Comparison of ENCODE assay signal across 9 cellular contexts in the genomic region with DNA sequence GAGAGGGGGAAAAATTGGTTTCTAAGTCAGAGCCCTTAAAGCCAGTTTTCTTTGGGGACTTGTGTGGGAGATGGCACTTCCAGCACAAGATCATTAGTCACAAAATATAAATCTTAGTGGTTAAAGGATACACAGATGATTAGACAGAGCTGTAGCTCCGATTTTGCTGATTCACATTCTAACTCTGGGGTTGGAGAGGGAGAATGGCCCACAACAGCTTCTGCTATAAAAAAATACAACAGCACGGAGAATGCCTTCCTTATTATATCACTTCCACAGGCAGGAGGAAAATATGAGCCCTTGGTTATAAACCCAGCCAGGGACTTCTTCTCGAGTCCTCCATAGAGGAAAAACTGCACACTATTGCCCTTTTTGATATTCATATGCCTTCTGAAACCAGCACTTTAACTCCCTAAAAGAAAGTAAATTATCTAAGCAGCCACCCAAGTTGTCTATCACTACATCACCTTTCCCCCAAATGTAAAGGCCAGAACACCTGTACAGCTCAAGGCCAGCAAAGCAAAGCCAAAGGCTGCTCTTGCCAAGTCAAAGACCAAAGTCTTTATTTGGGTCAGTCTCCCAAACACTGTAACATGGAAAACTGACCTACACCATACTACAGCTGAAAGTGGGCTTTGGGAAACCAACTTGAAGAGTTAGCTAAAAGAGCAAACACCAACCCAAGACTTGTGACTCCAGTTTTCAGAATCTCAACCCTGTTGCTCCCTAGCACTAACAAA. TPM values are rescaled to one million over a fixed set of nuclear protein-coding genes. Genes with fewer than 3 reads are reported as not detected.
DNase-seq lines count a peak whose midpoint lies in the region; ATAC-seq and TF ChIP-seq lines count a peak whose summit lies in the region.
"Had no signal": no experiment of that assay in that cellular context is flagged by ENCODE, and none has a peak within 500 bp of the region (broad histone marks: within the 10 kb centered on the region; RNA-seq: fewer than 3 reads in every experiment).

No MANE protein-coding gene starts in this region.

- WGBS in prostate gland = 42% methylated on average over 3 of the region's 3 CpGs

- no peak for ATAC-seq in GM21786 (IDR thresholded peaks at IDR 0.05; ENCODE audit: unreplicated experiment)
- no peak for ATAC-seq in activated CD4-positive, CD25-positive, alpha-beta regulatory T cell treated with anti-CD3 and anti-CD28 coated beads, Interleukin-2, amount 50 U/mL, for 24 hours
- ATAC-seq: natural killer cell had no signal

- H3K4me1 ChIP-seq in skeletal muscle tissue (ENCODE audit: control insufficient read depth in 3 of 3, insufficient read depth in 3 of 3, low read length in 3 of 3) (peaks cover 64 to 83% (median 82%) of the 10 kb centered on the region in 3 donors), prostate gland (replicated peaks) (no peaks in the 10 kb centered on the region)

- TF ChIP-seq POLR2A in prostate gland (IDR thresholded peaks at IDR 0.05) = no peak

- peaks cover 19 to 22% (median 20%) of the 10 kb centered on the region in 3 donors for H3K36me3 ChIP-seq in skeletal muscle tissue (ENCODE audit: control insufficient read depth in 3 of 3, insufficient read depth in 3 of 3, low read length in 3 of 3)
- H3K36me3 ChIP-seq in prostate gland = peaks cover 0 to 10% of the 10 kb centered on the region in 2 donors

- no peaks in the 10 kb centered on the region for H3K27me3 ChIP-seq in skeletal muscle tissue (ENCODE audit: control insufficient read depth in 3 of 3, insufficient read depth in 3 of 3, low read length in 3 of 3)
- H3K27me3 ChIP-seq in prostate gland (replicated peaks; ENCODE audit: insufficient read depth) = no peaks in the 10 kb centered on the region

- H3K9ac ChIP-seq in skeletal muscle tissue (ENCODE audit: low read depth in 1 of 3, low read length in 3 of 3) = peak overlapping the region; percentile 40 to 52 (median 48)

- no peaks in the 10 kb centered on the region for H3K9me3 ChIP-seq in skeletal muscle tissue (ENCODE audit: control insufficient read depth in 3 of 3, low read length in 3 of 3)
- H3K9me3 ChIP-seq in prostate gland = no peaks in the 10 kb centered on the region

- H3K27ac ChIP-seq in skeletal muscle tissue (ENCODE audit: low read depth, low read length) (peak overlapping the region; percentile 78), prostate gland (no peak overlapping the region)

- DNase-seq in GM04503 (ENCODE audit: low read depth) (peak; percentile 82), SW480 (ENCODE audit: low spot score) (peak; percentile 20), fibroblast of the aortic adventitia (ENCODE audit: low read depth) (peak; percentile 86), prostate gland (ENCODE audit: low spot score) (no peak), GM10266 (ENCODE audit: extremely low spot score) (no peak)
- DNase-seq: natural killer cell had no signal

- H3K4me3 ChIP-seq in fibroblast of the aortic adventitia (ENCODE audit: low read depth, low read length) (no peak overlapping the region), skeletal muscle tissue (ENCODE audit: low read length in 3 of 3) (peak overlapping the region in 2 of 3 donors; percentile 4 to 11), prostate gland (no peak overlapping the region)

- intact Hi-C loops in prostate gland (cut with DNase I) = no loop called here

- no peak for TF ChIP-seq CTCF in fibroblast of the aortic adventitia (IDR thresholded peaks at IDR 0.05; ENCODE audit: insufficient read depth, low read length)
- no peak for TF ChIP-seq CTCF in prostate gland (IDR thresholded peaks at IDR 0.05)
- TF ChIP-seq CTCF in GM10266 (IDR thresholded peaks at IDR 0.05; ENCODE audit: control insufficient read depth, insufficient read depth, low read depth, missing control alignments) = no peak

RNA-seq across cellular contexts. Expression of gene MRPL14, which starts 10.4 kb away (rescaled TPM):
- total RNA-seq in fibroblast of the aortic adventitia (ENCODE audit: low replicate concordance) (9.2 and 34.5 TPM in 2 replicates), skeletal muscle tissue (57.4 TPM), prostate gland (10 to 100 TPM; 35.7 to 48.1 TPM)

RNA-seq across cellular contexts. Expression of gene TMEM63B, which starts 10.5 kb away (rescaled TPM):
- total RNA-seq in fibroblast of the aortic adventitia (ENCODE audit: low replicate concordance) (7.2 and 20.7 TPM in 2 replicates), skeletal muscle tissue (11.5 TPM), prostate gland (100 to 1,000 TPM in 1 of 2 donors, 10 to 100 TPM in 1; 50.9 to 113 TPM)

RNA-seq across cellular contexts. Expression of gene CAPN11, which starts 41.8 kb away (rescaled TPM):
- total RNA-seq in fibroblast of the aortic adventitia (ENCODE audit: low replicate concordance) (not detected in 2 replicates), skeletal muscle tissue (0.52 TPM), prostate gland (1 to 10 TPM in 1 of 2 donors, not detected in 1; 5.9 TPM)
- total RNA-seq: natural killer cell had no signal

Comparison
In these comparisons a context has a peak if more than half of its experiments do, and no peak if none do; other contexts are left out.
1. DNase-seq: peak in GM04503 (single experiment), SW480 (single experiment) and fibroblast of the aortic adventitia (single experiment); none in prostate gland (single experiment) and GM10266 (single experiment).
2. H3K4me3 ChIP-seq: peak in skeletal muscle tissue (2 of 3); none in fibroblast of the aortic adventitia (single experiment) and prostate gland (0 of 2).